32 cellular contexts compared by ENCODE assay signal in the genomic region with DNA sequence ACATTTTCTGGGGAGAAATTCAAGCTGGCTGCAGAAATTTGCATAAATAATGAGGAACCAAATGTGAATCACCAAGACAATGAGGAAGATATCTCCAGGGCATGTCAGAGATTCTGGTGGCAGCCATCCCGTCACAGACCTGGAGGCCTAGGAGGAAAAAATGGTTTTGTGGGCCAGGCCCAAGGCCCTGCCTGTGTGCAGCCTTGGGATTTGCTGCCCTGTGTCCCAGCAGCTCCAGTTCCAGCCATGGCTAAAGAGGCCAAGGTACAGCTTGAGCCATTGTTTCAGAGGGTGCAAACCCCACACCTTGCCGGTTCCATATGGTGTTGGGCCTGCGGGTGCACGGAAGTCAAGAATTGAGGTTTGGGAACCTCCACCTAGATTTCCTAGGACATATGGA.
DNase-seq lines count a peak whose midpoint lies in the region; ATAC-seq, FAIRE-seq and TF ChIP-seq lines count a peak whose summit lies in the region.
"Had no signal": no experiment of that assay in that cellular context is flagged by ENCODE, and none has a peak within 500 bp of the region (broad histone marks: within the 10 kb centered on the region; RNA-seq: fewer than 3 reads in every experiment).

No MANE protein-coding gene starts in this region.

- intact Hi-C loops in K562 (cut with micrococcal nuclease) (no loop called here), left cardiac atrium (cut with DNase I) (no loop called here)

- in situ Hi-C loops in K562 (cut with MboI): no loop called here

- CTCF ChIA-PET in A549 (lab: Yijun Ruan, JAX): no interaction called here
- CTCF ChIA-PET in HEK293 (lab: Yijun Ruan, JAX): no interaction called here
- CTCF ChIA-PET in K562 (lab: Yijun Ruan, JAX; ENCODE audit: low intra/inter-chr PET ratio): no interaction called here

- no peaks in the 10 kb centered on the region for H3K4me1 ChIP-seq in A549
- H3K4me1 ChIP-seq in HEK293 (ENCODE audit: control insufficient read depth, insufficient read depth, low read length): no peaks in the 10 kb centered on the region
- H3K4me1 ChIP-seq in K562 (replicated peaks in 1 of 2; ENCODE audit: control insufficient read depth in 2 of 2, insufficient read depth in 2 of 2, low read length in 2 of 2): no peaks in the 10 kb centered on the region; a peak in 1 of 5 replicates
- H3K4me1 ChIP-seq: Caco-2 had no signal

- no peaks in the 10 kb centered on the region for H3K27me3 ChIP-seq in K562 (ENCODE audit: control insufficient read depth in 2 of 2, insufficient read depth in 2 of 2, low read length in 2 of 2)
- H3K27me3 ChIP-seq: BE2C; BLaER1; BLaER1 treated with 17β-estradiol and CSF1 and Interleukin-3, amounts not matched to agents 10 nM and 100 nM had no signal

- H3K4me2 ChIP-seq in A549 (no peak overlapping the region), K562 (ENCODE audit: insufficient read depth, low read length) (no peak overlapping the region)
- H3K4me2 ChIP-seq: BLaER1; BLaER1 treated with 17β-estradiol and CSF1 and Interleukin-3, amounts not matched to agents 10 nM and 100 nM had no signal

- FAIRE-seq in A549 (lab: Jason Lieb, UNC) (no peak), K562 (lab: Jason Lieb, UNC) (no peak)
- FAIRE-seq: A204.1, D721Med had no signal

- TF ChIP-seq POLR2A in A549 (IDR thresholded peaks at IDR 0.05; ENCODE audit: low read length) (no peak), K562 (conservative IDR thresholded peaks at IDR 0.05) (no peak)

- H3K27ac ChIP-seq in A549 (no peak overlapping the region), HEK293 (ENCODE audit: extremely low read depth, low read depth, low read length) (no peak overlapping the region), K562 (ENCODE audit: extremely low read depth, low read depth, low read length) (no peak overlapping the region)
- H3K27ac ChIP-seq: 22Rv1, BLaER1, C4-2B had no signal

- TF ChIP-seq EP300 in A549 (IDR thresholded peaks at IDR 0.05) (no peak), K562 (IDR thresholded peaks at IDR 0.05; ENCODE audit: low read length) (no peak)

- no peaks in the 10 kb centered on the region for H3K9me1 ChIP-seq in K562 (ENCODE audit: control insufficient read depth, insufficient read depth, low read length)

- no peaks in the 10 kb centered on the region for H3K9me3 ChIP-seq in A549
- H3K9me3 ChIP-seq in HEK293 (ENCODE audit: control insufficient read depth, insufficient read depth, low read depth, low read length): no peaks in the 10 kb centered on the region
- no peaks in the 10 kb centered on the region for H3K9me3 ChIP-seq in K562 (replicated peaks; ENCODE audit: control insufficient read depth, insufficient read depth, low read depth, low read length)
- H3K9me3 ChIP-seq: BE2C had no signal

- no peaks in the 10 kb centered on the region for H3K36me3 ChIP-seq in HEK293 (ENCODE audit: control insufficient read depth in 2 of 2, insufficient read depth in 1 of 2, low read length in 2 of 2)
- H3K36me3 ChIP-seq in K562 (ENCODE audit: control insufficient read depth, insufficient read depth, low read length): no peaks in the 10 kb centered on the region
- H3K36me3 ChIP-seq: BE2C, BLaER1 had no signal

- ATAC-seq in A549 (no peak), K562 (no peak), left cardiac atrium (no peak)
- ATAC-seq: CD8-positive, alpha-beta T cell had no signal

- POLR2A ChIA-PET in A549 (lab: Yijun Ruan, JAX) (no interaction called here), HEK293 (lab: Yijun Ruan, JAX) (no interaction called here), K562 (lab: Yijun Ruan, JAX) (no interaction called here)

- BruUV-seq in K562 (replicated peaks; lab: Mats Ljungman, UMichigan): no TSS peak

- TF ChIP-seq RAD21 in A549 (conservative IDR thresholded peaks at IDR 0.05 in 1 of 2, IDR thresholded peaks at IDR 0.05 in 1 of 2) (no peak), K562 (CRISPR knock-in tag; conservative IDR thresholded peaks at IDR 0.05 in 1 of 2, IDR thresholded peaks at IDR 0.05 in 1 of 2) (no peak)

- no peaks in the 10 kb centered on the region for H3K79me2 ChIP-seq in K562 (ENCODE audit: control insufficient read depth, insufficient read depth, low read length)

- TF ChIP-seq CTCF in A549 (IDR thresholded peaks at IDR 0.05): no peak
- no peak for TF ChIP-seq CTCF in HEK293 (tag by site-specific recombination; IDR thresholded peaks at IDR 0.05)
- no peak for TF ChIP-seq CTCF in K562 (IDR thresholded peaks at IDR 0.05 in 2 of 3, conservative IDR thresholded peaks at IDR 0.05 in 1 of 3; ENCODE audit: insufficient read depth in 2 of 3, low read depth in 1 of 3, low read length in 3 of 3)

- H3K4me3 ChIP-seq in A549: no peak overlapping the region
- H3K4me3 ChIP-seq in HEK293 (ENCODE audit: low read depth, low read length): no peak overlapping the region
- no peak overlapping the region for H3K4me3 ChIP-seq in K562
- H3K4me3 ChIP-seq: BLaER1 had no signal

- DNase-seq in A549 (ENCODE audit: low read depth in 1 of 2, low spot score in 1 of 2): no peak
- no peak for DNase-seq in K562 (ENCODE audit: extremely low read depth in 1 of 4, low spot score in 3 of 4)
- no peak for DNase-seq in GF-D8 (lab: John Stamatoyannopoulos, UW)
- DNase-seq in left cardiac atrium: no peak
- DNase-seq in OCI-M2 (lab: John Stamatoyannopoulos, UW; ENCODE audit: unreplicated experiment): no peak
- DNase-seq: 8988T; ACHN; AML-193; BE2C; C1 segment of cervical spinal cord; Caco-2; Calu3; CD4-positive, alpha-beta memory T cell; CD4-positive, alpha-beta T cell; CD4-positive, CD25-positive, alpha-beta regulatory T cell; CD8-positive, alpha-beta memory T cell; CD8-positive, alpha-beta T cell; COR-L47; DMS 273 treated with DMSO at 0.1 percent for 48 hours; DMS153; DMS53; DMS79; DMS79 treated with DMSO at 0.1 percent for 48 hours; DND-41; EL had no signal

- H4K20me1 ChIP-seq in K562 (replicated peaks; ENCODE audit: control insufficient read depth, insufficient read depth, low read length): no peaks in the 10 kb centered on the region
- H4K20me1 ChIP-seq: BLaER1; BLaER1 treated with 17β-estradiol and CSF1 and Interleukin-3, amounts not matched to agents 10 nM and 100 nM had no signal

- H3K9ac ChIP-seq in K562 (ENCODE audit: insufficient read depth in 1 of 2, low read depth in 2 of 2, low read length in 2 of 2): no peak overlapping the region
- H3K9ac ChIP-seq: BLaER1; BLaER1 treated with 17β-estradiol and CSF1 and Interleukin-3, amounts not matched to agents 10 nM and 100 nM had no signal

- H2AFZ ChIP-seq in K562 (ENCODE audit: low read depth, low read length): no peak overlapping the region

- 52% methylated on average over 4 of the region's 4 CpGs for WGBS in A549 (ENCODE audit: missing lambda C conversion rate)
- 48% methylated on average over 4 of the region's 4 CpGs for WGBS in K562 (ENCODE audit: insufficient coverage, low coverage, missing lambda C conversion rate)

TF ChIP-seq in A549, 52 proteins besides CTCF, POLR2A, EP300 and RAD21:
- TF ChIP-seq ZFP36 (IDR thresholded peaks at IDR 0.05; ENCODE audit: borderline replicate concordance, partially characterized antibody) (peak; percentile 79), TP53 (CRISPR knock-in tag; IDR thresholded peaks at IDR 0.05) (no peak), RNF2 (IDR thresholded peaks at IDR 0.05; ENCODE audit: borderline replicate concordance, low read depth) (no peak)
TF ChIP-seq in A549: peak in this region for 1.

TF ChIP-seq in HEK293, 187 proteins besides CTCF, POLR2A, EP300 and RAD21:
- TF ChIP-seq ZNF585B (tag by site-specific recombination; IDR thresholded peaks at IDR 0.05) (peak; percentile 94), ZNF658 (tag by site-specific recombination; IDR thresholded peaks at IDR 0.05) (no peak), ZNF514 (tag by site-specific recombination; IDR thresholded peaks at IDR 0.05) (no peak), ZNF223 (tag by site-specific recombination; IDR thresholded peaks at IDR 0.05) (no peak), ZBTB21 (tag by site-specific recombination; IDR thresholded peaks at IDR 0.05) (no peak), SETDB1 (IDR thresholded peaks at IDR 0.05; ENCODE audit: insufficient read length, low read length) (peak; percentile 55), SCRT2 (tag by site-specific recombination; IDR thresholded peaks at IDR 0.05) (no peak), ZNF341 (tag by site-specific recombination; IDR thresholded peaks at IDR 0.05; ENCODE audit: low read depth) (no peak)

TF ChIP-seq in K562, 482 proteins besides CTCF, POLR2A, EP300 and RAD21:
- TF ChIP-seq TRIM28 (IDR thresholded peaks at IDR 0.05) (peak; percentile 35; the same call in 1 of the 2 replicates), ZFP36 (IDR thresholded peaks at IDR 0.05; ENCODE audit: low read depth, low read length, partially characterized antibody) (peak; percentile 87), KLF6 (CRISPR knock-in tag; IDR thresholded peaks at IDR 0.05; ENCODE audit: borderline replicate concordance) (no peak)
